9 cellular contexts compared by ENCODE assay signal in genomic region chr1:117578466-117578865, GRCh38. TPM values are rescaled to one million over a fixed set of nuclear protein-coding genes. Genes with fewer than 3 reads are reported as not detected.
"Had no signal": no experiment of that assay in that cellular context is flagged by ENCODE, and none has a peak within 500 bp of the region (broad histone marks: within the 10 kb centered on the region; RNA-seq: fewer than 3 reads in every experiment).

No MANE protein-coding gene starts in this region.

- H3K27ac ChIP-seq: GM23248, HL-60 had no signal

- ATAC-seq: HCT116, HepG2 had no signal

- H3K9me3 ChIP-seq: HAP-1 had no signal

- H3K4me3 Mint-ChIP-seq: IgD-negative memory B cell had no signal

- H3K4me3 ChIP-seq: GM23248, HAP-1 had no signal

- H3K4me1 Mint-ChIP-seq: IgD-negative memory B cell had no signal

- H3K36me3 ChIP-seq: HAP-1 had no signal

- FAIRE-seq: HepG2 had no signal

- H3K4me1 ChIP-seq: HAP-1 had no signal

- DNase-seq: GM23248, GOT3, H7, KG1 had no signal

- H3K27me3 Mint-ChIP-seq: IgD-negative memory B cell had no signal

- H3K36me3 Mint-ChIP-seq: IgD-negative memory B cell had no signal

RNA-seq across cellular contexts. Expression of gene TENT5C, which starts 27.4 kb away (rescaled TPM):
- total RNA-seq: GM23248 had no signal
